Comparison of ENCODE assay signal across 9 cellular contexts in the genomic region with DNA sequence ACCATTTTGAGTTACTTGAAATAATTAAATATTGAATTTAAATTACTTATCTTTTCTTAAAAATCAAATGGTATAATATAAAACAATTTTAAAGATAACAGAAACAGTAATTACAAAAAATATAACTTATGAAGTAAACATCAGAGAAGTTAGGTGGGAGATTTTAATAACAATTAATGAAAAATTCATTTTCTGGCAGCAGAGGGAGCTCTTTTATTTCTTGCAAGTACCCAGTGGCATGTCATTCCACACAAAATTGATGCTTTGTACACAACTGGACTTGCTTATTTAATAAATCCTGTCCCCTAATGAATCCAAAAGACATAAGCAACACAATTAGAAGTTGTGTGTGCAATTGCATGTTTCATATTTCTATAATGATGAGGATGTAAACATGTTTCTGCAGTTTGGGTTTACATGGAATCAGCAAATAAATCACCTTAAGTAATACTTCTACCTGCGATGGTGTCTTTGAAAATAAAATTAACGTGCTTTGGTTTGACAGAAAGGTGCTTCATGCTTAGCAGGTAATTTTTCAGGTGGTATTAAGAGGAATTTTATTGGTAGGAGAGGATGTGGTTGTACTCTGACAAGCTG.
DNase-seq lines count a peak whose midpoint lies in the region; ATAC-seq and TF ChIP-seq lines count a peak whose summit lies in the region.
"Had no signal": no experiment of that assay in that cellular context is flagged by ENCODE, and none has a peak within 500 bp of the region (broad histone marks: within the 10 kb centered on the region; RNA-seq: fewer than 3 reads in every experiment).

No MANE protein-coding gene starts in this region.

- H3K27ac ChIP-seq in C4-2B (no peak overlapping the region), upper lobe of left lung (no peak overlapping the region)

- H3K4me1 Mint-ChIP-seq in HFFc6 (ENCODE audit: low read depth) = no peaks in the 10 kb centered on the region
- H3K4me1 Mint-ChIP-seq: activated CD4-positive, alpha-beta memory T cell treated with anti-CD3 and anti-CD28 coated beads, Interleukin-2, amount 10 ng/mL, durations not matched to agents 7 days and 5 days had no signal

- no peak overlapping the region for H3K27ac Mint-ChIP-seq in HFFc6
- H3K27ac Mint-ChIP-seq: activated CD4-positive, alpha-beta memory T cell treated with anti-CD3 and anti-CD28 coated beads, Interleukin-2, amount 10 ng/mL, durations not matched to agents 7 days and 5 days had no signal

- H3K36me3 Mint-ChIP-seq in HFFc6 (ENCODE audit: low read depth) = no peaks in the 10 kb centered on the region

- no peak overlapping the region for H3K4me3 ChIP-seq in upper lobe of left lung

- no peak for ATAC-seq in GM18858 (IDR thresholded peaks at IDR 0.05; ENCODE audit: unreplicated experiment)
- ATAC-seq in GM21825 (IDR thresholded peaks at IDR 0.05; ENCODE audit: unreplicated experiment) = no peak
- no peak for ATAC-seq in upper lobe of left lung (ENCODE audit: low FRiP score in 2 of 2)

- no peak for DNase-seq in HFFc6
- DNase-seq in RKO (ENCODE audit: low spot score) = peak; percentile 59
- peak; percentile 26 for DNase-seq in inferior parietal cortex (ENCODE audit: extremely low spot score)
- DNase-seq in DMS114 treated with DMSO at 0.1 percent for 48 hours (lab: John Stamatoyannopoulos, UW; ENCODE audit: unreplicated experiment) = no peak
- DNase-seq in upper lobe of left lung = no peak
- DNase-seq: activated CD4-positive, alpha-beta memory T cell treated with anti-CD3 and anti-CD28 coated beads, Interleukin-2, amount 10 ng/mL, durations not matched to agents 7 days and 5 days had no signal

- TF ChIP-seq POLR2A in upper lobe of left lung (IDR thresholded peaks at IDR 0.05) = no peak

- no peaks in the 10 kb centered on the region for H3K4me1 ChIP-seq in upper lobe of left lung

- peaks cover 21% of the 10 kb centered on the region for H3K9me3 Mint-ChIP-seq in HFFc6
- H3K9me3 Mint-ChIP-seq: activated CD4-positive, alpha-beta memory T cell treated with anti-CD3 and anti-CD28 coated beads, Interleukin-2, amount 10 ng/mL, durations not matched to agents 7 days and 5 days had no signal

- TF ChIP-seq CTCF in C4-2B (conservative IDR thresholded peaks at IDR 0.05) (peak; percentile 70), HFFc6 (IDR thresholded peaks at IDR 0.05) (peak; percentile 43; the same call in 1 of the 2 replicates), upper lobe of left lung (IDR thresholded peaks at IDR 0.05) (no peak)

- H3K27me3 ChIP-seq in upper lobe of left lung = no peaks in the 10 kb centered on the region

- no peak overlapping the region for H3K4me3 Mint-ChIP-seq in HFFc6
- H3K4me3 Mint-ChIP-seq: activated CD4-positive, alpha-beta memory T cell treated with anti-CD3 and anti-CD28 coated beads, Interleukin-2, amount 10 ng/mL, durations not matched to agents 7 days and 5 days had no signal

- H3K27me3 Mint-ChIP-seq in HFFc6 (ENCODE audit: insufficient read depth) = no peaks in the 10 kb centered on the region
- H3K27me3 Mint-ChIP-seq: activated CD4-positive, alpha-beta memory T cell treated with anti-CD3 and anti-CD28 coated beads, Interleukin-2, amount 10 ng/mL, durations not matched to agents 7 days and 5 days had no signal

- H3K9me3 ChIP-seq in upper lobe of left lung = no peaks in the 10 kb centered on the region

- no peaks in the 10 kb centered on the region for H3K36me3 ChIP-seq in upper lobe of left lung

- no peak for TF ChIP-seq EP300 in upper lobe of left lung (IDR thresholded peaks at IDR 0.05)

- WGBS in upper lobe of left lung, 2 donors = 66 to 68% methylated on average over 2 of the region's 2 CpGs

Comparison
In these comparisons a context has a peak if more than half of its experiments do, and no peak if none do; other contexts are left out.
1. CTCF ChIP-seq: peak in C4-2B (single experiment) and HFFc6 (single experiment); none in upper lobe of left lung (0 of 6).
2. DNase-seq: peak in RKO (single experiment) and inferior parietal cortex (single experiment); none in HFFc6 (single experiment), DMS114 treated with DMSO at 0.1 percent for 48 hours (single experiment) and upper lobe of left lung (0 of 2).